In genomic region chr3:176714034-176714433, GRCh38 we compare ENCODE assay signal across 19 cellular contexts.
"Had no signal": no experiment of that assay in that cellular context is flagged by ENCODE, and none has a peak within 500 bp of the region (broad histone marks: within the 10 kb centered on the region; RNA-seq: fewer than 3 reads in every experiment).

No MANE protein-coding gene starts in this region.

- DNase-seq: activated gamma-delta T cell treated with Interleukin-2 at 50 U/mL for 16 hours; activated T-cell treated with anti-CD3 and anti-CD28 coated beads, Interleukin-2, amount 50 U/mL, for 1 hour; anterior cingulate cortex; central memory CD4-positive, alpha-beta T cell; dermis blood vessel endothelial cell; effector CD8-positive, alpha-beta T cell; gastrocnemius medialis; head of caudate nucleus; left ventricle myocardium inferior; naive thymus-derived CD8-positive, alpha-beta T cell; stimulated activated CD4-positive, alpha-beta T cell treated with anti-CD3 and anti-CD28 coated beads, Interleukin-12 subunit alpha, Interleukin-12 subunit beta, amount 100 ng/mL, for 4 hours; stimulated activated CD4-positive, alpha-beta T cell treated with anti-CD3 and anti-CD28 coated beads, Interleukin-4, amount 100 ng/mL, for 4 hours; stimulated activated naive CD8-positive, alpha-beta T cell treated with anti-CD3 and anti-CD28 coated beads, Interleukin-15, Interleukin-2, amounts not matched to agents 100 U/mL and 50 U/mL, for 24 hours; T1000; upper lobe of right lung had no signal

- H3K4me3 ChIP-seq: body of pancreas, esophagus muscularis mucosa, gastrocnemius medialis, left ventricle myocardium inferior, prostate gland, right atrium auricular region, upper lobe of right lung had no signal
